In the genomic region with DNA sequence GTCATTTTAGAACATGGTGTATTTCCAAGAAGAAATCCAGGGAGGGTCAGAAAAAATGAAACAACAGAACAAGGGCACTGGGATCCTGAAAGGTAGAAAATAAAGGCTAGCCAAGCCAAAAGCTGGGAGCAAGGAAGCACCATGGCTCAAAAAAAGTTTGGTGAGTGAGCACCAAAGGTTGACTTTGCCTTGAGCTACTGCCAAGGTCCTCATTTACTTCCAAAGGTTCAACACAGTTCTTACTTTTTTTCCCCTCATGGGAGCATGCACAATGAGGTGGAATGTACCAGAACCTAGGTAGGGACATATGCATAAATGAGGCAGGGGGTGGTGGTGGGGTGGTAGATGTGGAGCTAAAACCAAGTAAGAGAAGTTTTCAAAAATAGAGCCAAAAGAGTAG, we compare ENCODE assay signal across 1 cellular context.
A peak's percentile ranks its signal among the peaks of the same experiment; 100 is the strongest.
TF ChIP-seq lines count a peak whose summit lies in the region.

No MANE protein-coding gene starts in this region.

TF ChIP-seq in liver, 16 proteins besides CTCF, POLR2A, EP300 and RAD21 (continued from another document):
- TF ChIP-seq, protein P1, sequence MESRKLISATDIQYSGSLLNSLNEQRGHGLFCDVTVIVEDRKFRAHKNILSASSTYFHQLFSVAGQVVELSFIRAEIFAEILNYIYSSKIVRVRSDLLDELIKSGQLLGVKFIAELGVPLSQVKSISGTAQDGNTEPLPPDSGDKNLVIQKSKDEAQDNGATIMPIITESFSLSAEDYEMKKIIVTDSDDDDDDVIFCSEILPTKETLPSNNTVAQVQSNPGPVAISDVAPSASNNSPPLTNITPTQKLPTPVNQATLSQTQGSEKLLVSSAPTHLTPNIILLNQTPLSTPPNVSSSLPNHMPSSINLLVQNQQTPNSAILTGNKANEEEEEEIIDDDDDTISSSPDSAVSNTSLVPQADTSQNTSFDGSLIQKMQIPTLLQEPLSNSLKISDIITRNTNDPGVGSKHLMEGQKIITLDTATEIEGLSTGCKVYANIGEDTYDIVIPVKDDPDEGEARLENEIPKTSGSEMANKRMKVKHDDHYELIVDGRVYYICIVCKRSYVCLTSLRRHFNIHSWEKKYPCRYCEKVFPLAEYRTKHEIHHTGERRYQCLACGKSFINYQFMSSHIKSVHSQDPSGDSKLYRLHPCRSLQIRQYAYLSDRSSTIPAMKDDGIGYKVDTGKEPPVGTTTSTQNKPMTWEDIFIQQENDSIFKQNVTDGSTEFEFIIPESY (IDR thresholded peaks at IDR 0.05), result peak; percentile 55
- peak in 1 of 2 donors; percentile 9 for TF ChIP-seq EGR1 (IDR thresholded peaks at IDR 0.05; ENCODE audit: low read depth in 2 of 2)
- TF ChIP-seq SP1 (IDR thresholded peaks at IDR 0.05), result peak; percentile 61
